9 cellular contexts compared by ENCODE assay signal in the genomic region with DNA sequence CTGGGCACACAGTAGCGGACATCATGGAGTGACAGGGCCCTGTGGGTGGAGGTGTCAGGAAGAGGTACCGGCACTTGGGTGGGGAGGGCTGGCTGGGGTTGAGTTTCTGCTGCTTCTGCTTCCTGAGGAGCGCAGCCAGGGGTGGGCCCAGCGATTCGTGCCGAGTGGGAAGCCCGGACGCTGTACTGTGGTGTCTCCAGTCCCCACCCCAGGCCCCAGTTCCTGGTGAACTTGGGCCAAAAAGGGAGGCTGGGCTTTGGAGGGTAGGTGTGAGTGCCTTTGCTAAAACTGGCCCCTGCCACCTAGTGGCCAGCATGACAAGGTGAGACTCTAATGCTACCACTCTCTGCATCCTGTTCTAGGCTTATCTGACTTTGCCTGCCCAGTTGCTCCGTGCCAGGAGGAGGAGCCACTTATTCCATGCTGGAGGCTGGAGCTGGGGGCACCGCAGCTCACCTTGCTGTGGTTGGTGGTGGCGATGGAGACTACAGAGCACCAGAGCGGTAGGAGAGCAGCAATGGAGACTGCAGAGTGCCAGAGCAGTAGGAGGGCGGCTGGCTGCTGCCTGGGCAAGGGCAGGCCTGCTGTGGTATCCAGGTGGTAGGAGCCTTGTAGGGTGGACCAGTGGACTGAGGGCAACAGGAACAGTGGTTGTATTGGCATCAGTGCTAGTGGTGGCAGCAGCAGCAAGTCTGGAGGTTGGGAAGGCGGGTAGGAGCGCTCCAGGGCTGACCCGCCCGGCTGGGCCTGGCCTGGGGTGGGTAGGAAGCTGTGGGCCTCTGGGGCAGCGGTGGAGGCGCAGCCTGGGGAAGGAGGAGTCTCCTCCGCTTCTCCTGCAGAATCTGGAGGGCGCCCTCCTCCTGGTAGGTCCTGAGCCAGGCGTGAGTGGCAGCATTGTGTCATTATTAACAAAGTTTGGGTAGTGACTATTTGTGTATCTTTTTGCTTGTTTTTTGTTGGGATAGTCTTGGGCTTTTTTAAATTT. TPM values are rescaled to one million over a fixed set of nuclear protein-coding genes. Genes with fewer than 3 reads are reported as not detected.
DNase-seq lines count a peak whose midpoint lies in the region; ATAC-seq and TF ChIP-seq lines count a peak whose summit lies in the region.
"Had no signal": no experiment of that assay in that cellular context is flagged by ENCODE, and none has a peak within 500 bp of the region (broad histone marks: within the 10 kb centered on the region; RNA-seq: fewer than 3 reads in every experiment).

No MANE protein-coding gene starts in this region.

- H3K4me1 ChIP-seq in heart left ventricle: peaks cover 0 to 22% (median 0%) of the 10 kb centered on the region in 12 donors
- H3K4me1 ChIP-seq in vagina: peaks cover 11% of the 10 kb centered on the region

- WGBS in heart left ventricle, 4 donors: 72 to 85% (median 73%) methylated on average over 21 to 22 of the region's 22 CpGs

- no peaks in the 10 kb centered on the region for H3K9me3 ChIP-seq in heart left ventricle
- no peaks in the 10 kb centered on the region for H3K9me3 ChIP-seq in vagina

- no peaks in the 10 kb centered on the region for H3K9me3 Mint-ChIP-seq in activated T-helper 17 cell treated with anti-CD3 and anti-CD28 coated beads, Interleukin-2, amount 50 U/mL, for 72 hours

- peak in 2 of 5 donors; percentile 13 to 30 for DNase-seq in heart left ventricle
- no peak for DNase-seq in left cardiac atrium
- DNase-seq in NCI-H345 (lab: John Stamatoyannopoulos, UW): peak; percentile 1
- DNase-seq in iPS-NIHi11 (ENCODE audit: low spot score): peak; percentile 67
- DNase-seq in vagina (ENCODE audit: extremely low spot score in 2 of 2): no peak
- DNase-seq in AG20443 (ENCODE audit: low spot score): no peak

- no peaks in the 10 kb centered on the region for H3K36me3 Mint-ChIP-seq in activated T-helper 17 cell treated with anti-CD3 and anti-CD28 coated beads, Interleukin-2, amount 50 U/mL, for 72 hours (ENCODE audit: low read depth)
- H3K36me3 Mint-ChIP-seq: activated naive CD8-positive, alpha-beta T cell had no signal

- H3K4me3 ChIP-seq in heart left ventricle (no peak overlapping the region), vagina (no peak overlapping the region)

- H3K27ac ChIP-seq in heart left ventricle: no peak overlapping the region
- no peak overlapping the region for H3K27ac ChIP-seq in vagina

- H3K27me3 ChIP-seq in heart left ventricle: peaks cover 0 to 24% (median 13%) of the 10 kb centered on the region in 9 donors
- no peaks in the 10 kb centered on the region for H3K27me3 ChIP-seq in vagina

- TF ChIP-seq POLR2A in heart left ventricle (IDR thresholded peaks at IDR 0.05) (no peak), vagina (IDR thresholded peaks at IDR 0.05) (no peak)

- no peaks in the 10 kb centered on the region for H3K36me3 ChIP-seq in heart left ventricle
- H3K36me3 ChIP-seq in vagina: no peaks in the 10 kb centered on the region

- intact Hi-C loops in heart left ventricle (cut with DNase I) (loop anchor here in 8 of 10 donors (5.0 to 10.0 kb wide), 4 partner anchors 105 to 235 kb away; no protein-coding TSS in a partner anchor), left cardiac atrium (cut with DNase I) (loop anchor here in 1 of 2 donors (10.0 kb wide), 1 partner anchor 232 kb away; no protein-coding TSS in a partner anchor), vagina (cut with DNase I) (no loop called here)

- peak overlapping the region; percentile 29 for H3K4me3 Mint-ChIP-seq in activated T-helper 17 cell treated with anti-CD3 and anti-CD28 coated beads, Interleukin-2, amount 50 U/mL, for 72 hours
- H3K4me3 Mint-ChIP-seq: activated naive CD8-positive, alpha-beta T cell had no signal

- no peaks in the 10 kb centered on the region for H3K27me3 Mint-ChIP-seq in activated T-helper 17 cell treated with anti-CD3 and anti-CD28 coated beads, Interleukin-2, amount 50 U/mL, for 72 hours

- no peak overlapping the region for H3K27ac Mint-ChIP-seq in activated T-helper 17 cell treated with anti-CD3 and anti-CD28 coated beads, Interleukin-2, amount 50 U/mL, for 72 hours
- H3K27ac Mint-ChIP-seq: activated naive CD8-positive, alpha-beta T cell had no signal

- ATAC-seq in heart left ventricle (peak in 2 of 4 donors; percentile 26 to 32), left cardiac atrium (no peak), GM21717 (IDR thresholded peaks at IDR 0.05; ENCODE audit: unreplicated experiment) (no peak)
- peak; percentile 34 for ATAC-seq in activated T-helper 17 cell treated with anti-CD3 and anti-CD28 coated beads, Interleukin-2, amount 50 U/mL, for 72 hours (replicated peaks)

- peaks cover 14% of the 10 kb centered on the region for H3K4me1 Mint-ChIP-seq in activated T-helper 17 cell treated with anti-CD3 and anti-CD28 coated beads, Interleukin-2, amount 50 U/mL, for 72 hours

- TF ChIP-seq CTCF in heart left ventricle (IDR thresholded peaks at IDR 0.05) (peak; percentile 23 to 56 (median 40)), vagina (IDR thresholded peaks at IDR 0.05) (peak in 2 of 3 experiments; percentile 17 to 26)

RNA-seq across cellular contexts. Expression of a gene that starts 2.2 kb away (rescaled TPM):
- not detected for total RNA-seq in heart left ventricle
- not detected for polyA plus RNA-seq in heart left ventricle
- under 1 TPM in 1 of 2 donors, not detected in 1; 0.12 TPM for total RNA-seq in left cardiac atrium
- total RNA-seq in activated T-helper 17 cell treated with anti-CD3 and anti-CD28 coated beads, Interleukin-2, amount 50 U/mL, for 72 hours: under 1 TPM; 0.24 to 0.30 TPM
- total RNA-seq in vagina: not detected

RNA-seq across cellular contexts. Expression of a gene that starts 48.0 kb away (rescaled TPM):
- total RNA-seq in heart left ventricle (not detected), left cardiac atrium (not detected), vagina (not detected)
- polyA plus RNA-seq in heart left ventricle: not detected
- total RNA-seq in activated T-helper 17 cell treated with anti-CD3 and anti-CD28 coated beads, Interleukin-2, amount 50 U/mL, for 72 hours: not detected

RNA-seq across cellular contexts. Expression of a gene that starts 48.1 kb away (rescaled TPM):
- total RNA-seq in heart left ventricle: 1 to 10 TPM in 1 of 9 donors, under 1 TPM in 6, not detected in 2; 0.13 to 1.3 (median 0.28) TPM
- polyA plus RNA-seq in heart left ventricle: under 1 TPM; 0.12 to 0.34 TPM
- total RNA-seq in left cardiac atrium: under 1 TPM in 1 of 2 donors, not detected in 1; 0.31 TPM
- total RNA-seq in activated T-helper 17 cell treated with anti-CD3 and anti-CD28 coated beads, Interleukin-2, amount 50 U/mL, for 72 hours: not detected
- total RNA-seq in vagina: 2.2 TPM

Comparison
In these comparisons a context has a peak if more than half of its experiments do, and no peak if none do; other contexts are left out.
1. DNase-seq: peak in NCI-H345 (single experiment) and iPS-NIHi11 (single experiment); none in left cardiac atrium (single experiment), vagina (0 of 2) and AG20443 (single experiment).